Comparison of ENCODE assay signal across 8 cellular contexts in genomic region chr15:89091667-89092220, GRCh38. TPM values are rescaled to one million over a fixed set of nuclear protein-coding genes. Genes with fewer than 3 reads are reported as not detected.
DNase-seq lines count a peak whose midpoint lies in the region; ATAC-seq, FAIRE-seq and TF ChIP-seq lines count a peak whose summit lies in the region.

No MANE protein-coding gene starts in this region.

- no peaks in the 10 kb centered on the region for H3K9me3 ChIP-seq in HepG2 (ENCODE audit: low read length)

- FAIRE-seq in HepG2 (lab: Jason Lieb, UNC): no peak

- POLR2A ChIA-PET in HepG2 (lab: Yijun Ruan, JAX): interaction anchor here (1.1 kb wide), 1 partner anchor 24 kb away, joined by 3 read pairs; no protein-coding TSS in a partner anchor

- no peaks in the 10 kb centered on the region for H4K20me1 ChIP-seq in HepG2 (ENCODE audit: insufficient read depth, low read length)

- CTCF ChIA-PET in HepG2 (lab: Yijun Ruan, JAX; ENCODE audit: low intra/inter-chr PET ratio, low total read pairs): no interaction called here

- 88% methylated on average over 1 of the region's 1 CpG for WGBS in HepG2 (ENCODE audit: low lambda C conversion rate)

- TF ChIP-seq POLR2A in HepG2 (IDR thresholded peaks at IDR 0.05; ENCODE audit: insufficient read depth in 1 of 2, low read depth in 2 of 2, low read length in 2 of 2): no peak

- ATAC-seq in activated T-helper 17 cell treated with anti-CD3 and anti-CD28 coated beads, Interleukin-2, amount 50 U/mL, for 72 hours (replicated peaks): no peak
- no peak for ATAC-seq in HepG2
- no peak for ATAC-seq in GM21786 (IDR thresholded peaks at IDR 0.05; ENCODE audit: unreplicated experiment)

- TF ChIP-seq EP300 in HepG2 (IDR thresholded peaks at IDR 0.05; ENCODE audit: low read depth in 2 of 2, low read length in 2 of 2) (no peak), HepG2 (CRISPR knock-in tag; IDR thresholded peaks at IDR 0.05; ENCODE audit: borderline replicate concordance) (no peak)

- H3K27me3 Mint-ChIP-seq in T-helper 2 cell treated with Interferon-gamma antibody and Interleukin-4, amounts not matched to agents 5 μg/mL and 100 μg/mL, for 36 hours (ENCODE audit: low read depth): no peaks in the 10 kb centered on the region
- H3K27me3 Mint-ChIP-seq in activated T-helper 17 cell treated with anti-CD3 and anti-CD28 coated beads, Interleukin-2, amount 50 U/mL, for 72 hours: no peaks in the 10 kb centered on the region

- H3K79me2 ChIP-seq in HepG2 (ENCODE audit: insufficient read depth, low read length): peaks cover 41% of the 10 kb centered on the region

- no TSS peak for BruUV-seq in HepG2 (replicated peaks; lab: Mats Ljungman, UMichigan)

- no peaks in the 10 kb centered on the region for H3K36me3 ChIP-seq in HepG2 (replicated peaks in 1 of 2; ENCODE audit: control insufficient read depth in 1 of 2, insufficient read depth in 2 of 2, low read length in 2 of 2)

- H3K4me1 Mint-ChIP-seq in T-helper 2 cell treated with Interferon-gamma antibody and Interleukin-4, amounts not matched to agents 5 μg/mL and 100 μg/mL, for 36 hours (ENCODE audit: low read depth): peaks cover 43% of the 10 kb centered on the region
- H3K4me1 Mint-ChIP-seq in activated T-helper 17 cell treated with anti-CD3 and anti-CD28 coated beads, Interleukin-2, amount 50 U/mL, for 72 hours: peaks cover 40% of the 10 kb centered on the region

- H3K4me2 ChIP-seq in HepG2 (ENCODE audit: low read depth, low read length): no peak overlapping the region

- no peak overlapping the region for H3K4me3 Mint-ChIP-seq in T-helper 2 cell treated with Interferon-gamma antibody and Interleukin-4, amounts not matched to agents 5 μg/mL and 100 μg/mL, for 36 hours
- no peak overlapping the region for H3K4me3 Mint-ChIP-seq in activated T-helper 17 cell treated with anti-CD3 and anti-CD28 coated beads, Interleukin-2, amount 50 U/mL, for 72 hours

- TF ChIP-seq RAD21 in HepG2 (CRISPR knock-in tag; IDR thresholded peaks at IDR 0.05): no peak

- no peaks in the 10 kb centered on the region for H3K27me3 ChIP-seq in HepG2 (ENCODE audit: control insufficient read depth in 1 of 2, insufficient read depth in 2 of 2, low read length in 2 of 2)

- DNase-seq in T-helper 2 cell treated with Interferon-gamma antibody and Interleukin-4, amounts not matched to agents 5 μg/mL and 100 μg/mL, for 36 hours (ENCODE audit: low spot score): no peak
- DNase-seq in T-helper 2 cell (no peak), HepG2 (ENCODE audit: low spot score) (no peak), superior temporal gyrus (ENCODE audit: extremely low spot score) (peak; percentile 66), AG08395 (ENCODE audit: low spot score) (no peak)
- DNase-seq in stimulated activated CD4-positive, alpha-beta T cell treated with anti-CD3 and anti-CD28 coated beads, Interleukin-4, amount 100 ng/mL, for 4 hours: no peak

- H3K27ac Mint-ChIP-seq in T-helper 2 cell treated with Interferon-gamma antibody and Interleukin-4, amounts not matched to agents 5 μg/mL and 100 μg/mL, for 36 hours: peak overlapping the region; percentile 97
- H3K27ac Mint-ChIP-seq in activated T-helper 17 cell treated with anti-CD3 and anti-CD28 coated beads, Interleukin-2, amount 50 U/mL, for 72 hours: peak overlapping the region; percentile 90

- intact Hi-C loops in HepG2 (cut with micrococcal nuclease; ENCODE audit: unreplicated experiment): no loop called here

- H3K9me3 Mint-ChIP-seq in T-helper 2 cell treated with Interferon-gamma antibody and Interleukin-4, amounts not matched to agents 5 μg/mL and 100 μg/mL, for 36 hours: no peaks in the 10 kb centered on the region
- no peaks in the 10 kb centered on the region for H3K9me3 Mint-ChIP-seq in activated T-helper 17 cell treated with anti-CD3 and anti-CD28 coated beads, Interleukin-2, amount 50 U/mL, for 72 hours

- no peak overlapping the region for H2AFZ ChIP-seq in HepG2 (ENCODE audit: low read length)

- H3K36me3 Mint-ChIP-seq in T-helper 2 cell treated with Interferon-gamma antibody and Interleukin-4, amounts not matched to agents 5 μg/mL and 100 μg/mL, for 36 hours (ENCODE audit: low read depth): peaks cover 13% of the 10 kb centered on the region
- peaks cover 32% of the 10 kb centered on the region for H3K36me3 Mint-ChIP-seq in activated T-helper 17 cell treated with anti-CD3 and anti-CD28 coated beads, Interleukin-2, amount 50 U/mL, for 72 hours (ENCODE audit: low read depth)

- no peak overlapping the region; a peak in 1 of 6 replicates for H3K4me3 ChIP-seq in HepG2 (replicated peaks in 1 of 3; ENCODE audit: insufficient read depth in 1 of 3, low read depth in 2 of 3, low read length in 3 of 3)

- H3K4me1 ChIP-seq in HepG2 (ENCODE audit: insufficient read depth, low read length): peaks cover 70% of the 10 kb centered on the region

- in situ Hi-C loops in HepG2 (cut with HindIII; ENCODE audit: extremely low pct_ligation_motif_present, low pct_unique_long_range_greater_than_20kb): no loop called here

- TF ChIP-seq CTCF in HepG2 (CRISPR knock-in tag; IDR thresholded peaks at IDR 0.05): no peak

- peak overlapping the region; percentile 11 for H3K27ac ChIP-seq in HepG2 (ENCODE audit: extremely low read length, insufficient read depth, low read length)

- peak overlapping the region; percentile 19; the same call in 1 of the 2 replicates for H3K9ac ChIP-seq in HepG2 (ENCODE audit: insufficient read depth, low read depth, low read length)

TF ChIP-seq in HepG2, 621 proteins besides CTCF, POLR2A, EP300 and RAD21:
- TF ChIP-seq ZNF784 (CRISPR knock-in tag; IDR thresholded peaks at IDR 0.05; ENCODE audit: borderline replicate concordance) (no peak), TAF15 (IDR thresholded peaks at IDR 0.05; ENCODE audit: low read depth, low read length, poor library complexity, severe bottlenecking) (no peak)

RNA-seq across cellular contexts. Expression of gene ABHD2, which starts 3.5 kb away (rescaled TPM):
- 10 to 100 TPM; 40.1 to 47.7 TPM for total RNA-seq in activated T-helper 17 cell treated with anti-CD3 and anti-CD28 coated beads, Interleukin-2, amount 50 U/mL, for 72 hours
- 12.2 and 22.4 TPM in 2 replicates for total RNA-seq in HepG2 (2016; rRNA removed; fragmentation: Illumina TruSeq; extraction: Trizol)
- total RNA-seq in HepG2 (2016; cell fraction: cytosol; rRNA removed; fragmentation: Illumina TruSeq; extraction: Trizol; ENCODE audit: low read depth): 15.9 and 19.0 TPM in 2 replicates
- total RNA-seq in HepG2 (2016; cell fraction: insoluble cytoplasmic fraction; rRNA removed; fragmentation: Illumina TruSeq; extraction: Trizol): 10.3 and 18.8 TPM in 2 replicates
- total RNA-seq in HepG2 (2016; cell fraction: membrane; rRNA removed; fragmentation: Illumina TruSeq; extraction: Trizol): 6.0 and 7.4 TPM in 2 replicates
- total RNA-seq in HepG2 (2016; cell fraction: nucleus; rRNA removed; fragmentation: Illumina TruSeq; extraction: Trizol): 23.2 and 26.5 TPM in 2 replicates
- 14.8 and 16.9 TPM in 2 replicates for polyA plus RNA-seq in HepG2 (2011; rRNA removed)
- 11.8 and 13.6 TPM in 2 replicates for polyA plus RNA-seq in HepG2 (2011; cell fraction: cytosol; rRNA removed)
- polyA plus RNA-seq in HepG2 (2011; cell fraction: nucleus; rRNA removed): 11.3 and 12.7 TPM in 2 replicates
- polyA plus RNA-seq in HepG2 (2012): 11.9 and 13.1 TPM in 2 replicates
- 0.63 and 1.1 TPM in 2 replicates for polyA plus RNA-seq in HepG2 (2016; cell fraction: cytosol; fragmentation: Illumina TruSeq; extraction: Trizol; ENCODE audit: low read depth)
- polyA plus RNA-seq in HepG2 (2016; cell fraction: insoluble cytoplasmic fraction; fragmentation: Illumina TruSeq; extraction: Trizol; ENCODE audit: low read depth): 5.3 and 6.4 TPM in 2 replicates
- 0.93 and 1.0 TPM in 2 replicates for polyA plus RNA-seq in HepG2 (2016; cell fraction: membrane; fragmentation: Illumina TruSeq; extraction: Trizol; ENCODE audit: low read depth)
- polyA plus RNA-seq in HepG2 (2016; cell fraction: nucleus; fragmentation: Illumina TruSeq; extraction: Trizol; ENCODE audit: insufficient read depth, low read depth): 12.2 and 14.4 TPM in 2 replicates
- 91.3 and 104 TPM in 2 replicates for polyA minus RNA-seq in HepG2 (2011; rRNA and poly(A)+ RNA removed; ENCODE audit: low replicate concordance)
- 14.3 and 22.4 TPM in 2 replicates for polyA minus RNA-seq in HepG2 (2011; cell fraction: cytosol; rRNA and poly(A)+ RNA removed)
- polyA minus RNA-seq in HepG2 (2011; cell fraction: nucleus; rRNA and poly(A)+ RNA removed): 20.5 and 26.2 TPM in 2 replicates
